ENCODE assay signal across 20 cellular contexts in the genomic region with DNA sequence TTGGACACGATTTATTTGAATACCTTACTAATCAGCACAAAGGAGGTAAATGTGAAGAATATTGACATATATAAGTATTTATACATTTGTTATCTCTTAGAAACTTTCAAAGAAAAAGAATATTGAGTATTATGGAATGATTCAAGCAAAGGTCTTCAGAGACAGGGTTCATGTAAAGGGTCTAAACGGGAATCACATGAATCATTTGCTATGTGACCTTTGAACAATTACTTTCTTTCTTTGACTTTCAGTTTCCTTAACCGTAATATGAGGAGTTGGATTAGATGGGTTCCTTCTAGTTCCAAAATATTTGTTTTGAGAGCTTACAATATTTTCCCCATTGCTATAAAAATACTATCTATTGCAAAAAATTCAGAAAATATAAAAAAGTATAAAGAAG. TPM values are rescaled to one million over a fixed set of nuclear protein-coding genes. Genes with fewer than 3 reads are reported as not detected.
DNase-seq lines count a peak whose midpoint lies in the region; ATAC-seq, FAIRE-seq and TF ChIP-seq lines count a peak whose summit lies in the region.
"Had no signal": no experiment of that assay in that cellular context is flagged by ENCODE, and none has a peak within 500 bp of the region (broad histone marks: within the 10 kb centered on the region; RNA-seq: fewer than 3 reads in every experiment).

No MANE protein-coding gene starts in this region.

- H3K9me3 ChIP-seq in colonic mucosa (no peaks in the 10 kb centered on the region), HepG2 (ENCODE audit: low read length) (no peaks in the 10 kb centered on the region), ascending aorta (no peaks in the 10 kb centered on the region), right cardiac atrium (ENCODE audit: control insufficient read depth, low read length) (no peaks in the 10 kb centered on the region)

- H2AFZ ChIP-seq in HepG2 (ENCODE audit: low read length) = no peak overlapping the region
- H2AFZ ChIP-seq: GM23338 had no signal

- H3K36me3 Mint-ChIP-seq in osteocyte (ENCODE audit: unreplicated experiment) = no peaks in the 10 kb centered on the region
- H3K36me3 Mint-ChIP-seq: CD8-positive, alpha-beta T cell had no signal

- H3K27ac ChIP-seq in colonic mucosa = peak overlapping the region; percentile 56
- no peak overlapping the region for H3K27ac ChIP-seq in HepG2 (ENCODE audit: extremely low read length, insufficient read depth, low read length)
- H3K27ac ChIP-seq in ascending aorta = no peak overlapping the region
- no peak overlapping the region for H3K27ac ChIP-seq in right cardiac atrium (ENCODE audit: low read length)

- H3K36me3 ChIP-seq in colonic mucosa = no peaks in the 10 kb centered on the region
- H3K36me3 ChIP-seq in HepG2 (replicated peaks in 1 of 2; ENCODE audit: control insufficient read depth in 1 of 2, insufficient read depth in 2 of 2, low read length in 2 of 2) = peaks cover 7 to 8% of the 10 kb centered on the region in 2 experiments
- H3K36me3 ChIP-seq in ascending aorta = no peaks in the 10 kb centered on the region

- H3K27me3 ChIP-seq in colonic mucosa (no peaks in the 10 kb centered on the region), HepG2 (ENCODE audit: control insufficient read depth in 1 of 2, insufficient read depth in 2 of 2, low read length in 2 of 2) (no peaks in the 10 kb centered on the region), ascending aorta (no peaks in the 10 kb centered on the region), right cardiac atrium (ENCODE audit: control insufficient read depth, insufficient read depth) (no peaks in the 10 kb centered on the region)

- TF ChIP-seq CTCF in colonic mucosa (IDR thresholded peaks at IDR 0.05) = no peak
- no peak for TF ChIP-seq CTCF in HepG2 (CRISPR knock-in tag; IDR thresholded peaks at IDR 0.05)
- no peak for TF ChIP-seq CTCF in osteocyte (IDR thresholded peaks at IDR 0.05)
- TF ChIP-seq CTCF in ascending aorta (IDR thresholded peaks at IDR 0.05) = no peak

- H4K20me1 ChIP-seq in HepG2 (ENCODE audit: insufficient read depth, low read length) = no peaks in the 10 kb centered on the region

- intact Hi-C loops in colonic mucosa (cut with DNase I) = no loop called here
- intact Hi-C loops in HepG2 (cut with micrococcal nuclease; ENCODE audit: unreplicated experiment) = no loop called here
- intact Hi-C loops in ascending aorta (cut with DNase I) = no loop called here
- intact Hi-C loops in right cardiac atrium (cut with DNase I) = no loop called here

- 68% methylated on average over 3 of the region's 3 CpGs for WGBS in HepG2 (ENCODE audit: low lambda C conversion rate)
- WGBS in right cardiac atrium = 71% methylated on average over 3 of the region's 3 CpGs

- no TSS peak for BruUV-seq in HepG2 (replicated peaks; lab: Mats Ljungman, UMichigan)

- H3K4me3 ChIP-seq in colonic mucosa (no peak overlapping the region), HepG2 (replicated peaks in 1 of 3; ENCODE audit: insufficient read depth in 1 of 3, low read depth in 2 of 3, low read length in 3 of 3) (no peak overlapping the region), ascending aorta (no peak overlapping the region), right cardiac atrium (ENCODE audit: low read length) (no peak overlapping the region)
- H3K4me3 ChIP-seq: GM23338 had no signal

- CTCF ChIA-PET in HepG2 (lab: Yijun Ruan, JAX; ENCODE audit: low intra/inter-chr PET ratio, low total read pairs) = no interaction called here

- H3K4me1 ChIP-seq in colonic mucosa (no peaks in the 10 kb centered on the region), HepG2 (ENCODE audit: insufficient read depth, low read length) (peaks cover 71% of the 10 kb centered on the region), ascending aorta (no peaks in the 10 kb centered on the region), right cardiac atrium (ENCODE audit: control insufficient read depth, insufficient read depth, low read length) (peaks cover 2% of the 10 kb centered on the region)

- no peak for TF ChIP-seq RAD21 in HepG2 (CRISPR knock-in tag; IDR thresholded peaks at IDR 0.05)

- peaks cover 47% of the 10 kb centered on the region for H3K4me1 Mint-ChIP-seq in osteocyte (ENCODE audit: unreplicated experiment)
- H3K4me1 Mint-ChIP-seq: B cell had no signal

- ATAC-seq in HepG2 (no peak), right cardiac atrium (no peak)
- ATAC-seq: CD8-positive, alpha-beta T cell; GM23338 had no signal

- no peak for FAIRE-seq in HepG2 (lab: Jason Lieb, UNC)
- FAIRE-seq: D721Med, GM12892 had no signal

- TF ChIP-seq EP300 in HepG2 (IDR thresholded peaks at IDR 0.05; ENCODE audit: low read depth in 2 of 2, low read length in 2 of 2) (no peak), HepG2 (CRISPR knock-in tag; IDR thresholded peaks at IDR 0.05; ENCODE audit: borderline replicate concordance) (no peak)

- no peak overlapping the region for H3K4me2 ChIP-seq in HepG2 (ENCODE audit: low read depth, low read length)
- H3K4me2 ChIP-seq: GM23338 had no signal

- H3K9me3 Mint-ChIP-seq in osteocyte (ENCODE audit: unreplicated experiment) = no peaks in the 10 kb centered on the region
- H3K9me3 Mint-ChIP-seq: CD8-positive, alpha-beta T cell; GM23338; H9 had no signal

- H3K27ac Mint-ChIP-seq in osteocyte (ENCODE audit: unreplicated experiment) = peak overlapping the region; percentile 78
- H3K27ac Mint-ChIP-seq: B cell; CD8-positive, alpha-beta T cell; GM23338; H9 had no signal

- H3K27me3 Mint-ChIP-seq in osteocyte (ENCODE audit: unreplicated experiment) = no peaks in the 10 kb centered on the region

- no peak overlapping the region for H3K9ac ChIP-seq in colonic mucosa (ENCODE audit: low read depth in 2 of 2, low read length in 2 of 2)
- no peak overlapping the region for H3K9ac ChIP-seq in HepG2 (ENCODE audit: insufficient read depth, low read depth, low read length)

- TF ChIP-seq POLR2A in HepG2 (IDR thresholded peaks at IDR 0.05; ENCODE audit: insufficient read depth in 1 of 2, low read depth in 2 of 2, low read length in 2 of 2) = no peak

- peaks cover 66% of the 10 kb centered on the region for H3K79me2 ChIP-seq in HepG2 (ENCODE audit: insufficient read depth, low read length)

- no peak overlapping the region for H3K4me3 Mint-ChIP-seq in osteocyte (ENCODE audit: unreplicated experiment)
- H3K4me3 Mint-ChIP-seq: B cell; CD8-positive, alpha-beta T cell; GM23338; H9 had no signal

- in situ Hi-C loops in ACHN (cut with HindIII; ENCODE audit: low pct_ligation_motif_present, low pct_unique_long_range_greater_than_20kb, low sequenced_read_pairs) = no loop called here
- in situ Hi-C loops in HepG2 (cut with HindIII; ENCODE audit: extremely low pct_ligation_motif_present, low pct_unique_long_range_greater_than_20kb) = no loop called here

- DNase-seq in ACHN = peak; percentile 15
- DNase-seq in colonic mucosa = no peak
- DNase-seq in HepG2 (ENCODE audit: low spot score) = no peak
- no peak for DNase-seq in osteocyte (ENCODE audit: extremely low spot score, unreplicated experiment)
- no peak for DNase-seq in NCI-H2171 treated with DMSO at 0.1 percent for 48 hours (lab: John Stamatoyannopoulos, UW)
- DNase-seq in ascending aorta (ENCODE audit: low spot score in 2 of 2) = no peak
- DNase-seq in stimulated activated CD4-positive, alpha-beta T cell treated with anti-CD3 and anti-CD28 coated beads, Interleukin-15, amount 100 ng/mL, for 24 hours = no peak
- DNase-seq in right cardiac atrium = no peak
- DNase-seq: 8988T; C1 segment of cervical spinal cord; CD8-positive, alpha-beta T cell; COR-L47; DMS153; DND-41; GDM1; H9 had no signal

- POLR2A ChIA-PET in HepG2 (lab: Yijun Ruan, JAX) = interaction anchor here (1.3 kb wide), 1 partner anchor 74 kb away, joined by 3 read pairs; no protein-coding TSS in a partner anchor

TF ChIP-seq in HepG2, 621 proteins besides CTCF, POLR2A, EP300 and RAD21 (continues in another document):
- TF ChIP-seq HDAC2 (CRISPR knock-in tag; IDR thresholded peaks at IDR 0.05) = no peak
- no peak for TF ChIP-seq ZNF775 (CRISPR knock-in tag; IDR thresholded peaks at IDR 0.05; ENCODE audit: borderline replicate concordance)

RNA-seq across cellular contexts. Expression of gene ENPP1, which starts 14.3 kb away (rescaled TPM):
- 10 to 100 TPM in 1 of 2 donors, 1 to 10 TPM in 1; 5.9 to 12.6 TPM for total RNA-seq in colonic mucosa
- total RNA-seq in HepG2 (2016; rRNA removed; fragmentation: Illumina TruSeq; extraction: Trizol) = 45.8 and 56.5 TPM in 2 replicates
- 10.1 and 11.5 TPM in 2 replicates for total RNA-seq in HepG2 (2016; cell fraction: cytosol; rRNA removed; fragmentation: Illumina TruSeq; extraction: Trizol; ENCODE audit: low read depth)
- 42.4 and 56.4 TPM in 2 replicates for total RNA-seq in HepG2 (2016; cell fraction: insoluble cytoplasmic fraction; rRNA removed; fragmentation: Illumina TruSeq; extraction: Trizol)
- 25.5 and 30.0 TPM in 2 replicates for total RNA-seq in HepG2 (2016; cell fraction: membrane; rRNA removed; fragmentation: Illumina TruSeq; extraction: Trizol)
- 64.8 and 75.0 TPM in 2 replicates for total RNA-seq in HepG2 (2016; cell fraction: nucleus; rRNA removed; fragmentation: Illumina TruSeq; extraction: Trizol)
- 108 and 160 TPM in 2 replicates for polyA plus RNA-seq in HepG2 (2011; rRNA removed)
- polyA plus RNA-seq in HepG2 (2011; cell fraction: cytosol; rRNA removed) = 44.8 and 69.4 TPM in 2 replicates
- 68.4 and 74.0 TPM in 2 replicates for polyA plus RNA-seq in HepG2 (2011; cell fraction: nucleus; rRNA removed)
- polyA plus RNA-seq in HepG2 (2012) = 78.0 and 114 TPM in 2 replicates
- polyA plus RNA-seq in HepG2 (2016; cell fraction: cytosol; fragmentation: Illumina TruSeq; extraction: Trizol; ENCODE audit: low read depth) = 4.9 and 5.0 TPM in 2 replicates
- polyA plus RNA-seq in HepG2 (2016; cell fraction: insoluble cytoplasmic fraction; fragmentation: Illumina TruSeq; extraction: Trizol; ENCODE audit: low read depth) = 31.1 and 31.2 TPM in 2 replicates
- polyA plus RNA-seq in HepG2 (2016; cell fraction: membrane; fragmentation: Illumina TruSeq; extraction: Trizol; ENCODE audit: low read depth) = 16.0 and 17.5 TPM in 2 replicates
- 60.5 and 63.3 TPM in 2 replicates for polyA plus RNA-seq in HepG2 (2016; cell fraction: nucleus; fragmentation: Illumina TruSeq; extraction: Trizol; ENCODE audit: insufficient read depth, low read depth)
- polyA minus RNA-seq in HepG2 (2011; rRNA and poly(A)+ RNA removed; ENCODE audit: low replicate concordance) = 0.54 and 87.5 TPM in 2 replicates
- polyA minus RNA-seq in HepG2 (2011; cell fraction: cytosol; rRNA and poly(A)+ RNA removed) = 133 and 175 TPM in 2 replicates
- polyA minus RNA-seq in HepG2 (2011; cell fraction: nucleus; rRNA and poly(A)+ RNA removed) = 269 and 305 TPM in 2 replicates
- 21.1 and 22.4 TPM in 2 replicates for total RNA-seq in osteocyte
- 4.5 TPM for total RNA-seq in ascending aorta
- 1 to 10 TPM; 2.6 to 4.5 (median 3.1) TPM for total RNA-seq in right cardiac atrium
- 1.2 TPM for polyA plus RNA-seq in right cardiac atrium
- total RNA-seq: CD8-positive, alpha-beta T cell had no signal
